Comparison of ENCODE assay signal across 17 cellular contexts in genomic region chr17:79476074-79476473, GRCh38.
DNase-seq lines count a peak whose midpoint lies in the region; TF ChIP-seq lines count a peak whose summit lies in the region.
"Had no signal": no experiment of that assay in that cellular context is flagged by ENCODE, and none has a peak within 500 bp of the region (broad histone marks: within the 10 kb centered on the region; RNA-seq: fewer than 3 reads in every experiment).

No MANE protein-coding gene starts in this region.

- DNase-seq in A172 (ENCODE audit: low spot score) = peak; percentile 34
- DNase-seq in H7 = peak; percentile 74
- DNase-seq in NCI-H69 (lab: John Stamatoyannopoulos, UW) = peak; percentile 31
- DNase-seq in iPS-NIHi7 (ENCODE audit: extremely low spot score) = peak; percentile 71
- no peak for DNase-seq in ascending aorta (ENCODE audit: low spot score in 2 of 2)
- no peak for DNase-seq in mucosa of gallbladder (ENCODE audit: low spot score)
- no peak for DNase-seq in esophagus muscularis mucosa (ENCODE audit: extremely low spot score)
- DNase-seq: Calu3; CD8-positive, alpha-beta T cell; MM.1S; NCI-H1092; NCI-H146; NCI-H2227 treated with DMSO at 0.1 percent for 48 hours; NCI-H526; SHP77 had no signal

- intact Hi-C loops in ascending aorta (cut with DNase I) (no loop called here), esophagus muscularis mucosa (cut with DNase I) (no loop called here)

- H3K4me3 ChIP-seq in H7 (ENCODE audit: insufficient read depth, low read depth, low read length) (no peak overlapping the region), ascending aorta (no peak overlapping the region), esophagus muscularis mucosa (no peak overlapping the region)
- H3K4me3 ChIP-seq: BLaER1 treated with 17β-estradiol and CSF1 and Interleukin-3, amounts not matched to agents 10 nM and 100 nM; SK-N-MC had no signal

- H3K4me1 ChIP-seq in ascending aorta (no peaks in the 10 kb centered on the region), esophagus muscularis mucosa (peaks cover 0 to 16% (median 10%) of the 10 kb centered on the region in 4 donors)

- no peak for TF ChIP-seq POLR2A in esophagus muscularis mucosa (IDR thresholded peaks at IDR 0.05; ENCODE audit: low read depth)

- H3K9me3 ChIP-seq in ascending aorta (no peaks in the 10 kb centered on the region), esophagus muscularis mucosa (no peaks in the 10 kb centered on the region)
- H3K9me3 ChIP-seq: BLaER1 treated with 17β-estradiol and CSF1 and Interleukin-3, amounts not matched to agents 10 nM and 100 nM had no signal

- H3K36me3 ChIP-seq in H7 (replicated peaks; ENCODE audit: control insufficient read depth, insufficient read depth, low read length) (no peaks in the 10 kb centered on the region), ascending aorta (no peaks in the 10 kb centered on the region), esophagus muscularis mucosa (no peaks in the 10 kb centered on the region)
- H3K36me3 ChIP-seq: BLaER1 treated with 17β-estradiol and CSF1 and Interleukin-3, amounts not matched to agents 10 nM and 100 nM had no signal

- no peak for TF ChIP-seq EP300 in esophagus muscularis mucosa (IDR thresholded peaks at IDR 0.05)

- H3K27me3 ChIP-seq in H7 (ENCODE audit: control insufficient read depth, insufficient read depth, low read length) (no peaks in the 10 kb centered on the region), ascending aorta (no peaks in the 10 kb centered on the region), esophagus muscularis mucosa (peaks cover 0 to 79% (median 3%) of the 10 kb centered on the region in 4 donors)

- 77% methylated on average over 10 of the region's 11 CpGs for WGBS in esophagus muscularis mucosa

- TF ChIP-seq CTCF in ascending aorta (IDR thresholded peaks at IDR 0.05) = no peak
- no peak for TF ChIP-seq CTCF in esophagus muscularis mucosa (IDR thresholded peaks at IDR 0.05)

- H3K27ac ChIP-seq in ascending aorta = no peak overlapping the region
- H3K27ac ChIP-seq in esophagus muscularis mucosa (replicated peaks in 1 of 4) = no peak overlapping the region
- H3K27ac ChIP-seq: BLaER1 treated with 17β-estradiol and CSF1 and Interleukin-3, amounts not matched to agents 10 nM and 100 nM; SK-N-MC had no signal

Comparison
In these comparisons a context has a peak if more than half of its experiments do, and no peak if none do; other contexts are left out.
1. DNase-seq: peak in A172 (single experiment), H7 (single experiment), NCI-H69 (single experiment) and iPS-NIHi7 (single experiment); none in ascending aorta (0 of 2), mucosa of gallbladder (single experiment) and esophagus muscularis mucosa (single experiment).